Comparison of ENCODE assay signal across 23 cellular contexts in the genomic region with DNA sequence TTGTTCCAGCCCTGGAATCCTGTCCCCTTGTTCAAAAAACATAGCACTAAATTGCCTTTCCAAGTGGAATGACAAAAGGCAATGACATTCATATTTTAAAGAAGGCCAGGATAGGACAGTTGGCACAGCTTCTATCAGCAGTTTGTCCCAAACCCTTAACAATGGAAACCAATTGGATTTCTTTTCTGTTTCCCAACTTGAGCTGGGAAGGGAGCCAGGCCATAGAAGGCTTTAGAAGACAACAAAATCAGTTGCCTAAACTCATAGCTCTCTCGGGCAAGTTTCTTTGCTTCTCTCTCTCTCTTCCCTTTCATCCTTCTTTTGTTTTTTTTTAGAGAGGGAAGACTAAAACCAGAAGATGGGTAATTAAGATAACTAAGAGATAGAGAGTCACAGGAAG.
DNase-seq lines count a peak whose midpoint lies in the region; ATAC-seq and TF ChIP-seq lines count a peak whose summit lies in the region.
"Had no signal": no experiment of that assay in that cellular context is flagged by ENCODE, and none has a peak within 500 bp of the region (broad histone marks: within the 10 kb centered on the region; RNA-seq: fewer than 3 reads in every experiment).

No MANE protein-coding gene starts in this region.

- H4K20me1 ChIP-seq in GM23338 (replicated peaks; ENCODE audit: insufficient read depth) = no peaks in the 10 kb centered on the region

- H3K4me3 Mint-ChIP-seq in GM23338 = no peak overlapping the region
- H3K4me3 Mint-ChIP-seq in activated naive CD4-positive, alpha-beta T cell treated with anti-CD3 and anti-CD28 coated beads for 36 hours = no peak overlapping the region
- H3K4me3 Mint-ChIP-seq in T-helper 2 cell treated with Interferon-gamma antibody and Interleukin-4, amounts not matched to agents 5 μg/mL and 100 μg/mL, for 36 hours = no peak overlapping the region
- H3K4me3 Mint-ChIP-seq: activated CD4-positive, alpha-beta memory T cell treated with anti-CD3 and anti-CD28 coated beads for 36 hours; activated naive CD8-positive, alpha-beta T cell treated with anti-CD3 and anti-CD28 coated beads, Interleukin-2, amount 10 ng/mL, durations not matched to agents 7 days and 5 days; activated T-helper 17 cell treated with anti-CD3 and anti-CD28 coated beads, Interleukin-2, amount 50 U/mL, for 72 hours; memory B cell; neural progenitor cell had no signal

- no peaks in the 10 kb centered on the region; the same call in 1 of the 2 replicates for H3K9me2 ChIP-seq in GM23338 (ENCODE audit: insufficient read depth)

- TF ChIP-seq POLR2A in esophagus muscularis mucosa (IDR thresholded peaks at IDR 0.05; ENCODE audit: low read depth) = no peak

- peaks cover 15% of the 10 kb centered on the region for H3K4me1 Mint-ChIP-seq in GM23338
- H3K4me1 Mint-ChIP-seq in activated naive CD4-positive, alpha-beta T cell treated with anti-CD3 and anti-CD28 coated beads for 36 hours (ENCODE audit: low read depth) = peaks cover 12% of the 10 kb centered on the region
- peaks cover 8% of the 10 kb centered on the region for H3K4me1 Mint-ChIP-seq in T-helper 2 cell treated with Interferon-gamma antibody and Interleukin-4, amounts not matched to agents 5 μg/mL and 100 μg/mL, for 36 hours (ENCODE audit: low read depth)
- H3K4me1 Mint-ChIP-seq: activated naive CD8-positive, alpha-beta T cell treated with anti-CD3 and anti-CD28 coated beads, Interleukin-2, amount 10 ng/mL, durations not matched to agents 7 days and 5 days had no signal

- H3K4me2 ChIP-seq in GM23338 = no peak overlapping the region
- H3K4me2 ChIP-seq: neural progenitor cell had no signal

- DNase-seq in GM23338 (ENCODE audit: low spot score) (no peak), esophagus muscularis mucosa (ENCODE audit: extremely low spot score) (no peak), tibial artery (no peak), H4 (ENCODE audit: low spot score) (no peak)
- DNase-seq in activated naive CD4-positive, alpha-beta T cell treated with anti-CD3 and anti-CD28 coated beads for 36 hours = no peak
- DNase-seq in activated naive CD4-positive, alpha-beta T cell treated with anti-CD3 and anti-CD28 coated beads, Interleukin-2, amount 50 U/mL, for 16 hours = no peak
- DNase-seq in T-helper 2 cell treated with Interferon-gamma antibody and Interleukin-4, amounts not matched to agents 5 μg/mL and 100 μg/mL, for 36 hours (ENCODE audit: low spot score) = no peak
- DNase-seq: activated CD4-positive, alpha-beta memory T cell treated with anti-CD3 and anti-CD28 coated beads for 36 hours; activated CD8-positive, alpha-beta memory T cell treated with anti-CD3 and anti-CD28 coated beads, Interleukin-2, amount 50 U/mL, for 48 hours; activated naive CD8-positive, alpha-beta T cell treated with anti-CD3 and anti-CD28 coated beads, Interleukin-2, amount 10 ng/mL, durations not matched to agents 7 days and 5 days; dorsolateral prefrontal cortex; foreskin keratinocyte; NCI-H1092; NCI-H1694 treated with DMSO at 0.1 percent for 48 hours; NCI-H510A; stimulated activated naive CD8-positive, alpha-beta T cell treated with anti-CD3 and anti-CD28 coated beads, Interleukin-15, Interleukin-2, amounts not matched to agents 100 U/mL and 50 U/mL, for 24 hours; T-helper 1 cell had no signal

- no peak for ATAC-seq in GM23338
- ATAC-seq: activated T-helper 17 cell treated with anti-CD3 and anti-CD28 coated beads, Interleukin-2, amount 50 U/mL, for 72 hours; foreskin keratinocyte; stimulated activated naive CD8-positive, alpha-beta T cell treated with anti-CD3 and anti-CD28 coated beads, Interleukin-15, Interleukin-2, amounts not matched to agents 100 U/mL and 50 U/mL, for 24 hours had no signal

- H3K27ac ChIP-seq in GM23338 (ENCODE audit: low read depth) (no peak overlapping the region), esophagus muscularis mucosa (replicated peaks in 1 of 4) (peak overlapping the region; percentile 0 to 40 (median 20)), neutrophil (peak overlapping the region; percentile 18), tibial artery (peak overlapping the region; percentile 86 to 87)
- H3K27ac ChIP-seq: foreskin keratinocyte, neural progenitor cell, RWPE1 had no signal

- 62% methylated on average over 1 of the region's 1 CpG for WGBS in esophagus muscularis mucosa

- H3K27ac Mint-ChIP-seq in GM23338 = no peak overlapping the region
- no peak overlapping the region for H3K27ac Mint-ChIP-seq in activated naive CD4-positive, alpha-beta T cell treated with anti-CD3 and anti-CD28 coated beads for 36 hours
- no peak overlapping the region for H3K27ac Mint-ChIP-seq in T-helper 2 cell treated with Interferon-gamma antibody and Interleukin-4, amounts not matched to agents 5 μg/mL and 100 μg/mL, for 36 hours
- H3K27ac Mint-ChIP-seq: activated CD4-positive, alpha-beta memory T cell treated with anti-CD3 and anti-CD28 coated beads for 36 hours; activated naive CD8-positive, alpha-beta T cell treated with anti-CD3 and anti-CD28 coated beads, Interleukin-2, amount 10 ng/mL, durations not matched to agents 7 days and 5 days; activated T-helper 17 cell treated with anti-CD3 and anti-CD28 coated beads, Interleukin-2, amount 50 U/mL, for 72 hours; memory B cell; neural progenitor cell; progenitor cell of endocrine pancreas had no signal

- H3K27me3 ChIP-seq in GM23338 (ENCODE audit: insufficient read depth) = no peaks in the 10 kb centered on the region
- no peaks in the 10 kb centered on the region for H3K27me3 ChIP-seq in esophagus muscularis mucosa
- no peaks in the 10 kb centered on the region for H3K27me3 ChIP-seq in neutrophil
- no peaks in the 10 kb centered on the region for H3K27me3 ChIP-seq in tibial artery
- H3K27me3 ChIP-seq: dorsolateral prefrontal cortex, foreskin keratinocyte had no signal

- H3K4me1 ChIP-seq in GM23338 (ENCODE audit: insufficient read depth) (peaks cover 14% of the 10 kb centered on the region), esophagus muscularis mucosa (peaks cover 38 to 62% (median 44%) of the 10 kb centered on the region in 4 donors), neutrophil (ENCODE audit: control insufficient read depth in 1 of 2, insufficient read depth in 1 of 2, low read depth in 1 of 2, low read length in 1 of 2) (peaks cover 51 to 62% of the 10 kb centered on the region in 2 experiments), tibial artery (peaks cover 0 to 93% (median 84%) of the 10 kb centered on the region in 4 donors)

- no peak for TF ChIP-seq CTCF in GM23338 (conservative IDR thresholded peaks at IDR 0.05; ENCODE audit: low read depth in 2 of 2)
- no peak for TF ChIP-seq CTCF in esophagus muscularis mucosa (IDR thresholded peaks at IDR 0.05)
- no peak for TF ChIP-seq CTCF in neutrophil (IDR thresholded peaks at IDR 0.05)
- TF ChIP-seq CTCF in tibial artery (IDR thresholded peaks at IDR 0.05) = no peak

- H3K9me3 Mint-ChIP-seq in GM23338 = no peaks in the 10 kb centered on the region
- H3K9me3 Mint-ChIP-seq in activated naive CD4-positive, alpha-beta T cell treated with anti-CD3 and anti-CD28 coated beads for 36 hours = no peaks in the 10 kb centered on the region
- no peaks in the 10 kb centered on the region for H3K9me3 Mint-ChIP-seq in T-helper 2 cell treated with Interferon-gamma antibody and Interleukin-4, amounts not matched to agents 5 μg/mL and 100 μg/mL, for 36 hours
- H3K9me3 Mint-ChIP-seq: activated CD4-positive, alpha-beta memory T cell treated with anti-CD3 and anti-CD28 coated beads for 36 hours; activated T-helper 17 cell treated with anti-CD3 and anti-CD28 coated beads, Interleukin-2, amount 50 U/mL, for 72 hours; memory B cell; neural progenitor cell had no signal

- TF ChIP-seq EP300 in esophagus muscularis mucosa (IDR thresholded peaks at IDR 0.05) = no peak

- H3K27me3 Mint-ChIP-seq in GM23338 (ENCODE audit: insufficient read depth, low read depth, poor library complexity) = peaks cover 5% of the 10 kb centered on the region
- peaks cover 21% of the 10 kb centered on the region for H3K27me3 Mint-ChIP-seq in activated naive CD4-positive, alpha-beta T cell treated with anti-CD3 and anti-CD28 coated beads for 36 hours (ENCODE audit: low read depth)
- peaks cover 29% of the 10 kb centered on the region for H3K27me3 Mint-ChIP-seq in T-helper 2 cell treated with Interferon-gamma antibody and Interleukin-4, amounts not matched to agents 5 μg/mL and 100 μg/mL, for 36 hours (ENCODE audit: low read depth)

- H3F3A ChIP-seq in GM23338 (replicated peaks; ENCODE audit: low read depth) = no peaks in the 10 kb centered on the region

- H3K36me3 Mint-ChIP-seq in GM23338 (ENCODE audit: low read depth) = no peaks in the 10 kb centered on the region
- H3K36me3 Mint-ChIP-seq in activated naive CD4-positive, alpha-beta T cell treated with anti-CD3 and anti-CD28 coated beads for 36 hours (ENCODE audit: low read depth) = no peaks in the 10 kb centered on the region
- H3K36me3 Mint-ChIP-seq in T-helper 2 cell treated with Interferon-gamma antibody and Interleukin-4, amounts not matched to agents 5 μg/mL and 100 μg/mL, for 36 hours (ENCODE audit: low read depth) = no peaks in the 10 kb centered on the region
- H3K36me3 Mint-ChIP-seq: activated CD4-positive, alpha-beta memory T cell treated with anti-CD3 and anti-CD28 coated beads for 36 hours; memory B cell; neural progenitor cell had no signal

- no peaks in the 10 kb centered on the region for H3K9me3 ChIP-seq in esophagus muscularis mucosa
- H3K9me3 ChIP-seq in neutrophil = no peaks in the 10 kb centered on the region
- H3K9me3 ChIP-seq in tibial artery = no peaks in the 10 kb centered on the region

- H3K79me2 ChIP-seq in GM23338 (replicated peaks; ENCODE audit: insufficient read depth) = no peaks in the 10 kb centered on the region

- no peaks in the 10 kb centered on the region for H3K36me3 ChIP-seq in GM23338 (ENCODE audit: insufficient read depth)
- no peaks in the 10 kb centered on the region for H3K36me3 ChIP-seq in esophagus muscularis mucosa
- no peaks in the 10 kb centered on the region for H3K36me3 ChIP-seq in neutrophil
- H3K36me3 ChIP-seq in tibial artery = no peaks in the 10 kb centered on the region
- H3K36me3 ChIP-seq: neural progenitor cell had no signal

- H2AFZ ChIP-seq in GM23338 = 0 out of 2 replicates have a peak overlapping the region, but pooled peaks have one; percentile 43
- H2AFZ ChIP-seq: neural progenitor cell had no signal

- CTCF ChIA-PET in activated naive CD4-positive, alpha-beta T cell treated with anti-CD3 and anti-CD28 coated beads for 36 hours (lab: Charles Lee) = interaction anchor here (0.7 to 1.6 kb wide), 5 partner anchors 9 to 1204 kb away, joined by 3 to 6 read pairs (median 4); no protein-coding TSS in a partner anchor

- intact Hi-C loops in esophagus muscularis mucosa (cut with DNase I) = loop anchor here (5.0 kb wide), 1 partner anchor 37 kb away; no protein-coding TSS in a partner anchor
- intact Hi-C loops in tibial artery (cut with DNase I; ENCODE audit: low total_unique reads) = loop anchor here (10.0 kb wide), 3 partner anchors 339 to 789 kb away; a partner anchor contains a TSS
- intact Hi-C loops in activated naive CD4-positive, alpha-beta T cell treated with anti-CD3 and anti-CD28 coated beads for 36 hours (cut with micrococcal nuclease) = no loop called here

- no peak overlapping the region for H3K4me3 ChIP-seq in GM23338
- no peak overlapping the region for H3K4me3 ChIP-seq in esophagus muscularis mucosa
- H3K4me3 ChIP-seq in neutrophil (ENCODE audit: low read depth in 1 of 2, low read length in 1 of 2) = no peak overlapping the region
- no peak overlapping the region for H3K4me3 ChIP-seq in tibial artery
- H3K4me3 ChIP-seq: dorsolateral prefrontal cortex, neural progenitor cell had no signal
